22 cellular contexts compared by ENCODE assay signal in the genomic region with DNA sequence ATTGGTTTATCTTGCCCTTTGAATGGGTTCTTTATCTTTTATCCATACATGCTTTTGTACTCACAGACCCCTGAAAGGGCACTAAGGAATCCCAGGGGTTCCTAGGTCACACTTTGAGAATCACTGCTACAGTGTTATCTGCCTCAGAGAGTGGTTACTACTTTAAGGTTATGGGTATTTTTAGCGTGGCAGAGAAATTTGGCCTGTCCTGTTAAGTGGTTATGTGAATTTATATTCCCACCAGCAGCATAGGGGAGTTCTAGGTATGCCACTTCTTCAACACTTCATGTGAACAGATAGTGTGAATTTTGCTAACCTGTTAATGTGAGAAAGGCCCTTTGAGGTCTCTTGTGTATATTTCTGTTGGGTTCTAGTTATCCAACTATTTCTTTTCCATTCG.
DNase-seq lines count a peak whose midpoint lies in the region; ATAC-seq, FAIRE-seq and TF ChIP-seq lines count a peak whose summit lies in the region.
"Had no signal": no experiment of that assay in that cellular context is flagged by ENCODE, and none has a peak within 500 bp of the region (broad histone marks: within the 10 kb centered on the region; RNA-seq: fewer than 3 reads in every experiment).

No MANE protein-coding gene starts in this region.

- intact Hi-C loops in Right ventricle myocardium inferior (cut with DNase I), result no loop called here
- intact Hi-C loops in left ventricle myocardium inferior (cut with micrococcal nuclease), result no loop called here

- H2AFZ ChIP-seq in keratinocyte (ENCODE audit: control insufficient read depth, low read length), result no peak overlapping the region

- H3K9me3 ChIP-seq in right atrium auricular region (no peaks in the 10 kb centered on the region), cardiac muscle cell (ENCODE audit: low read depth) (no peaks in the 10 kb centered on the region), left ventricle myocardium inferior (replicated peaks) (no peaks in the 10 kb centered on the region), keratinocyte (ENCODE audit: control insufficient read depth, low read depth, low read length) (no peaks in the 10 kb centered on the region)
- H3K9me3 ChIP-seq: BE2C had no signal

- no peaks in the 10 kb centered on the region for H3K9me1 ChIP-seq in keratinocyte (ENCODE audit: control insufficient read depth, extremely low read depth, insufficient read depth, low read length)

- no peak overlapping the region for H3K9ac ChIP-seq in keratinocyte (ENCODE audit: control insufficient read depth, extremely low read depth, insufficient read depth, low read length)
- H3K9ac ChIP-seq: BLaER1 had no signal

- no peak overlapping the region for H3K4me2 ChIP-seq in keratinocyte (ENCODE audit: control insufficient read depth, extremely low read depth, insufficient read depth, low read depth, low read length)
- H3K4me2 ChIP-seq: BLaER1 had no signal

- no peak overlapping the region for H3K4me3 ChIP-seq in right atrium auricular region
- H3K4me3 ChIP-seq in cardiac muscle cell, result no peak overlapping the region
- no peak overlapping the region for H3K4me3 ChIP-seq in left ventricle myocardium inferior
- no peak overlapping the region for H3K4me3 ChIP-seq in keratinocyte (ENCODE audit: control insufficient read depth in 2 of 3, extremely low read depth in 1 of 3, insufficient read depth in 2 of 3, low read depth in 1 of 3, low read length in 3 of 3)
- H3K4me3 ChIP-seq: BLaER1 had no signal

- no peaks in the 10 kb centered on the region for H3K36me3 ChIP-seq in right atrium auricular region
- no peaks in the 10 kb centered on the region for H3K36me3 ChIP-seq in cardiac muscle cell
- H3K36me3 ChIP-seq in left ventricle myocardium inferior, result no peaks in the 10 kb centered on the region
- peaks cover 0 to under 1% of the 10 kb centered on the region in 2 experiments for H3K36me3 ChIP-seq in keratinocyte (ENCODE audit: control insufficient read depth in 2 of 2, extremely low read depth in 1 of 2, insufficient read depth in 2 of 2, low read length in 2 of 2)
- H3K36me3 ChIP-seq: BE2C had no signal

- H3K27ac ChIP-seq in right atrium auricular region (no peak overlapping the region), cardiac muscle cell (peak overlapping the region; percentile 15), left ventricle myocardium inferior (replicated peaks) (no peak overlapping the region), keratinocyte (ENCODE audit: control insufficient read depth, insufficient read depth, low read length) (no peak overlapping the region)
- H3K27ac ChIP-seq: BLaER1 had no signal

- TF ChIP-seq CTCF in right atrium auricular region (IDR thresholded peaks at IDR 0.05) (no peak), cardiac muscle cell (IDR thresholded peaks at IDR 0.05; ENCODE audit: low read depth, low read length) (no peak), left ventricle myocardium inferior (IDR thresholded peaks at IDR 0.05; ENCODE audit: borderline replicate concordance) (no peak), keratinocyte (optimal IDR thresholded peaks at IDR 0.05 in 1 of 3, IDR thresholded peaks at IDR 0.05 in 1 of 3, conservative IDR thresholded peaks at IDR 0.05 in 1 of 3; ENCODE audit: extremely low read depth in 1 of 3, insufficient read depth in 2 of 3, low read length in 3 of 3) (no peak)

- H3K27me3 ChIP-seq in right atrium auricular region (no peaks in the 10 kb centered on the region), cardiac muscle cell (no peaks in the 10 kb centered on the region), left ventricle myocardium inferior (ENCODE audit: low read depth) (no peaks in the 10 kb centered on the region), keratinocyte (ENCODE audit: control insufficient read depth, extremely low read depth, insufficient read depth, low read length) (no peaks in the 10 kb centered on the region)
- H3K27me3 ChIP-seq: BE2C, BLaER1 had no signal

- no peak for TF ChIP-seq POLR2A in H54 (IDR thresholded peaks at IDR 0.05; ENCODE audit: low read depth, low read length)

- peaks cover 27% of the 10 kb centered on the region for H3K79me2 ChIP-seq in keratinocyte (ENCODE audit: control insufficient read depth, insufficient read depth, low read length)

- H3K4me1 ChIP-seq in right atrium auricular region (peaks cover 0 to 7% of the 10 kb centered on the region in 2 donors), cardiac muscle cell (ENCODE audit: low read depth) (peaks cover 5% of the 10 kb centered on the region), left ventricle myocardium inferior (peaks cover 19% of the 10 kb centered on the region), keratinocyte (ENCODE audit: control insufficient read depth, extremely low read depth, insufficient read depth, low read length) (peaks cover 13% of the 10 kb centered on the region)
- H3K4me1 ChIP-seq: BLaER1 had no signal

- peak; percentile 62 for FAIRE-seq in H54 (lab: Jason Lieb, UNC)
- FAIRE-seq in keratinocyte (lab: Jason Lieb, UNC), result peak; percentile 20
- FAIRE-seq: A204.1, D721Med, GM12891, GM19239 had no signal

- no peak for DNase-seq in Right ventricle myocardium inferior (ENCODE audit: missing footprints)
- no peak for DNase-seq in right atrium auricular region (ENCODE audit: low spot score)
- no peak for DNase-seq in cardiac muscle cell (ENCODE audit: low read depth in 1 of 2, low spot score in 1 of 2)
- DNase-seq in left ventricle myocardium inferior, result no peak
- no peak for DNase-seq in H54 (ENCODE audit: insufficient read length, low spot score)
- no peak for DNase-seq in keratinocyte (ENCODE audit: low read depth, low spot score)
- no peak for DNase-seq in D341Med (ENCODE audit: low spot score)
- DNase-seq: 8988T; ACHN; BE2C; C1 segment of cervical spinal cord; CD4-positive, alpha-beta memory T cell; CD4-positive, CD25-positive, alpha-beta regulatory T cell; CD8-positive, alpha-beta memory T cell; COR-L47; DMS79 treated with DMSO at 0.1 percent for 48 hours; GF-D8 had no signal

- dilution Hi-C loops in keratinocyte (cut with MboI; ENCODE audit: extremely low pct_ligation_motif_present, low sequenced_read_pairs), result no loop called here

- no peaks in the 10 kb centered on the region for H4K20me1 ChIP-seq in keratinocyte (ENCODE audit: control insufficient read depth, extremely low read depth, insufficient read depth, low read length)
- H4K20me1 ChIP-seq: BLaER1 had no signal

- peak; percentile 54 for ATAC-seq in Right ventricle myocardium inferior
